1 cellular context compared by ENCODE assay signal in genomic region chr12:132427999-132428871, GRCh38.
TF ChIP-seq lines count a peak whose summit lies in the region.

No MANE protein-coding gene starts in this region.

TF ChIP-seq in H1, 55 proteins besides CTCF, POLR2A, EP300 and RAD21 (continued from another document):
- peak; percentile 57 for TF ChIP-seq E2F6 (IDR thresholded peaks at IDR 0.05)
